Comparison of ENCODE assay signal across 8 cellular contexts in genomic region chr12:94261781-94262180, GRCh38.
DNase-seq lines count a peak whose midpoint lies in the region; ATAC-seq, FAIRE-seq and TF ChIP-seq lines count a peak whose summit lies in the region.

No MANE protein-coding gene starts in this region.

- WGBS in testis, 2 donors = 38 to 42% methylated on average over 3 of the region's 3 CpGs

- H3K27me3 ChIP-seq in adipocyte (replicated peaks; ENCODE audit: control insufficient read depth, insufficient read depth, low read length) (no peaks in the 10 kb centered on the region), testis (no peaks in the 10 kb centered on the region)

- H3K4me1 ChIP-seq in adipocyte (ENCODE audit: control insufficient read depth, insufficient read depth, low read length) (peaks cover 22% of the 10 kb centered on the region), kidney (ENCODE audit: control insufficient read depth in 1 of 2, insufficient read depth in 1 of 2, low read depth in 1 of 2, low read length in 2 of 2) (peaks cover 6 to 9% of the 10 kb centered on the region in 2 donors), testis (peaks cover 48% of the 10 kb centered on the region)

- no peak for DNase-seq in activated CD4-positive, alpha-beta T cell treated with anti-CD3 and anti-CD28 coated beads, Interleukin-2, amount 10 ng/mL, durations not matched to agents 7 days and 5 days
- no peak for DNase-seq in activated CD4-positive, alpha-beta T cell treated with anti-CD3 and anti-CD28 coated beads for 1 hour
- DNase-seq in adipocyte (ENCODE audit: low read depth) (no peak), kidney (no peak), testis (no peak), cerebellar cortex (ENCODE audit: low spot score) (no peak)

- H3K4me3 ChIP-seq in adipocyte (ENCODE audit: low read length) = peak overlapping the region; percentile 87
- H3K4me3 ChIP-seq in kidney (ENCODE audit: low read length in 2 of 2) = peak overlapping the region; percentile 79 to 87
- H3K4me3 ChIP-seq in testis = peak overlapping the region in 1 of 2 donors; percentile 47

- no peak for TF ChIP-seq POLR2A in testis (IDR thresholded peaks at IDR 0.05)

- FAIRE-seq in kidney (lab: Jason Lieb, UNC) = no peak

- H3K9me3 ChIP-seq in adipocyte (ENCODE audit: control insufficient read depth, low read length) (no peaks in the 10 kb centered on the region), kidney (ENCODE audit: control insufficient read depth in 1 of 2, low read length in 2 of 2) (no peaks in the 10 kb centered on the region), testis (no peaks in the 10 kb centered on the region)

- ATAC-seq in HG03280 (IDR thresholded peaks at IDR 0.05; ENCODE audit: unreplicated experiment) (no peak), GM21576 (IDR thresholded peaks at IDR 0.05; ENCODE audit: unreplicated experiment) (no peak)

- H3K27ac Mint-ChIP-seq in activated CD4-positive, alpha-beta T cell treated with anti-CD3 and anti-CD28 coated beads, Interleukin-2, amount 10 ng/mL, durations not matched to agents 7 days and 5 days = peak overlapping the region; percentile 95

- intact Hi-C loops in kidney (cut with DNase I) = no loop called here
- intact Hi-C loops in testis (cut with DNase I; ENCODE audit: low total_unique reads) = no loop called here

- H3K9me3 Mint-ChIP-seq in activated CD4-positive, alpha-beta T cell treated with anti-CD3 and anti-CD28 coated beads, Interleukin-2, amount 10 ng/mL, durations not matched to agents 7 days and 5 days = no peaks in the 10 kb centered on the region

- no peaks in the 10 kb centered on the region for H3K27me3 Mint-ChIP-seq in activated CD4-positive, alpha-beta T cell treated with anti-CD3 and anti-CD28 coated beads, Interleukin-2, amount 10 ng/mL, durations not matched to agents 7 days and 5 days

- TF ChIP-seq CTCF in kidney (IDR thresholded peaks at IDR 0.05; ENCODE audit: borderline replicate concordance, extremely low read depth, insufficient read depth) (no peak), testis (IDR thresholded peaks at IDR 0.05) (no peak)

- peak overlapping the region; percentile 85 for H3K9ac ChIP-seq in adipocyte (ENCODE audit: low read length)
- H3K9ac ChIP-seq in kidney (ENCODE audit: low read length in 2 of 2) = peak overlapping the region; percentile 12 to 76

- CTCF ChIA-PET in activated CD4-positive, alpha-beta T cell treated with anti-CD3 and anti-CD28 coated beads, Interleukin-2, amount 10 ng/mL, durations not matched to agents 7 days and 5 days (lab: Charles Lee) = interaction anchor here (0.9 to 2.5 kb wide), 2 partner anchors 56 to 105 kb away, joined by 4 to 5 read pairs; no protein-coding TSS in a partner anchor

- peaks cover 64% of the 10 kb centered on the region for H3K36me3 Mint-ChIP-seq in activated CD4-positive, alpha-beta T cell treated with anti-CD3 and anti-CD28 coated beads, Interleukin-2, amount 10 ng/mL, durations not matched to agents 7 days and 5 days (ENCODE audit: low read depth)

- H3K4me3 Mint-ChIP-seq in activated CD4-positive, alpha-beta T cell treated with anti-CD3 and anti-CD28 coated beads, Interleukin-2, amount 10 ng/mL, durations not matched to agents 7 days and 5 days = peak overlapping the region; percentile 81

- H3K27ac ChIP-seq in kidney (ENCODE audit: low read depth in 2 of 2, low read length in 2 of 2) (peak overlapping the region; percentile 43 to 87), testis (peak overlapping the region; percentile 90 to 94)

- H3K4me1 Mint-ChIP-seq in activated CD4-positive, alpha-beta T cell treated with anti-CD3 and anti-CD28 coated beads, Interleukin-2, amount 10 ng/mL, durations not matched to agents 7 days and 5 days = peaks cover 35% of the 10 kb centered on the region

- POLR2A ChIA-PET in activated CD4-positive, alpha-beta T cell treated with anti-CD3 and anti-CD28 coated beads, Interleukin-2, amount 10 ng/mL, durations not matched to agents 7 days and 5 days (lab: Charles Lee) = no interaction called here

- H3K36me3 ChIP-seq in adipocyte (ENCODE audit: control insufficient read depth, insufficient read depth, low read length, severe bottlenecking) (no peaks in the 10 kb centered on the region), kidney (ENCODE audit: control insufficient read depth in 1 of 2, insufficient read depth in 2 of 2, low read length in 2 of 2) (no peaks in the 10 kb centered on the region), testis (ENCODE audit: low read depth, missing control alignments) (no peaks in the 10 kb centered on the region)
